9 cellular contexts compared by ENCODE assay signal in genomic region chr5:40687316-40687715, GRCh38. TPM values are rescaled to one million over a fixed set of nuclear protein-coding genes. Genes with fewer than 3 reads are reported as not detected.
A peak's percentile ranks its signal among the peaks of the same experiment; 100 is the strongest.
DNase-seq lines count a peak whose midpoint lies in the region; ATAC-seq lines count a peak whose summit lies in the region.
"Had no signal": no experiment of that assay in that cellular context is flagged by ENCODE, and none has a peak within 500 bp of the region (broad histone marks: within the 10 kb centered on the region; RNA-seq: fewer than 3 reads in every experiment).

No MANE protein-coding gene starts in this region.

- peaks cover 63% of the 10 kb centered on the region for H3K4me1 Mint-ChIP-seq in T-helper 17 cell
- H3K4me1 Mint-ChIP-seq in stimulated activated naive B cell treated with anti-CD40 and anti-IgM and Interleukin-4, amounts not matched to agents 10 μg/mL and 1 μg/mL and 100 μg/mL, for 72 hours: peaks cover 29 to 81% of the 10 kb centered on the region in 2 donors

- H3K9me3 ChIP-seq in T-helper 17 cell (ENCODE audit: control insufficient read depth, low read length, poor library complexity, severe bottlenecking): no peaks in the 10 kb centered on the region

- ATAC-seq in T-helper 17 cell: peak; percentile 42
- ATAC-seq in esophagus mucosa: peak; percentile 7
- no peak for ATAC-seq in stimulated activated naive B cell treated with anti-CD40 and anti-IgM and Interleukin-4, amounts not matched to agents 10 μg/mL and 1 μg/mL and 100 μg/mL, for 72 hours (replicated peaks)

- peak overlapping the region; percentile 88 for H3K4me3 Mint-ChIP-seq in T-helper 17 cell
- H3K4me3 Mint-ChIP-seq in stimulated activated naive B cell treated with anti-CD40 and anti-IgM and Interleukin-4, amounts not matched to agents 10 μg/mL and 1 μg/mL and 100 μg/mL, for 72 hours: peak overlapping the region; percentile 71 to 75

- H3K27ac Mint-ChIP-seq in T-helper 17 cell: peak overlapping the region; percentile 98
- peak overlapping the region; percentile 88 for H3K27ac Mint-ChIP-seq in stimulated activated naive B cell treated with anti-CD40 and anti-IgM and Interleukin-4, amounts not matched to agents 10 μg/mL and 1 μg/mL and 100 μg/mL, for 72 hours

- H3K36me3 Mint-ChIP-seq in T-helper 17 cell (ENCODE audit: low read depth): peaks cover 7% of the 10 kb centered on the region
- H3K36me3 Mint-ChIP-seq in stimulated activated naive B cell treated with anti-CD40 and anti-IgM and Interleukin-4, amounts not matched to agents 10 μg/mL and 1 μg/mL and 100 μg/mL, for 72 hours: peaks cover 42 to 79% of the 10 kb centered on the region in 2 donors

- DNase-seq in HCEC 1CT (peak; percentile 1), T-helper 17 cell (no peak), SW 1271 (lab: John Stamatoyannopoulos, UW) (no peak), NCI-H345 treated with DMSO at 0.1 percent for 48 hours (lab: John Stamatoyannopoulos, UW; ENCODE audit: unreplicated experiment) (no peak), NCI-H1930 (lab: John Stamatoyannopoulos, UW) (no peak)
- no peak for DNase-seq in stimulated activated naive B cell treated with anti-CD40 and anti-IgM and Interleukin-4, amounts not matched to agents 10 μg/mL and 1 μg/mL and 100 μg/mL, for 72 hours
- DNase-seq: KBM-7 had no signal

- no peaks in the 10 kb centered on the region for H3K9me3 Mint-ChIP-seq in stimulated activated naive B cell treated with anti-CD40 and anti-IgM and Interleukin-4, amounts not matched to agents 10 μg/mL and 1 μg/mL and 100 μg/mL, for 72 hours
- H3K9me3 Mint-ChIP-seq: type B pancreatic cell had no signal

- no peaks in the 10 kb centered on the region for H3K27me3 Mint-ChIP-seq in T-helper 17 cell
- H3K27me3 Mint-ChIP-seq in stimulated activated naive B cell treated with anti-CD40 and anti-IgM and Interleukin-4, amounts not matched to agents 10 μg/mL and 1 μg/mL and 100 μg/mL, for 72 hours: no peaks in the 10 kb centered on the region

RNA-seq across cellular contexts. Expression of gene PTGER4, which starts 7.6 kb away (rescaled TPM):
- total RNA-seq in T-helper 17 cell (100 to 1,000 TPM; 314 to 339 TPM), esophagus mucosa (1.5 TPM)

Comparison
In these comparisons a context has a peak if more than half of its experiments do, and no peak if none do; other contexts are left out.
1. ATAC-seq: peak in T-helper 17 cell (single experiment) and esophagus mucosa (single experiment); none in stimulated activated naive B cell treated with anti-CD40 and anti-IgM and Interleukin-4, amounts not matched to agents 10 μg/mL and 1 μg/mL and 100 μg/mL, for 72 hours (0 of 2).
2. RNA of gene PTGER4, which starts 7.6 kb away (total RNA-seq): 314 to 339 TPM in T-helper 17 cell; 1.5 TPM in esophagus mucosa (single experiment); every median in the first group is over 100 times any median in the second.